Comparison of ENCODE assay signal across 8 cellular contexts in the genomic region with DNA sequence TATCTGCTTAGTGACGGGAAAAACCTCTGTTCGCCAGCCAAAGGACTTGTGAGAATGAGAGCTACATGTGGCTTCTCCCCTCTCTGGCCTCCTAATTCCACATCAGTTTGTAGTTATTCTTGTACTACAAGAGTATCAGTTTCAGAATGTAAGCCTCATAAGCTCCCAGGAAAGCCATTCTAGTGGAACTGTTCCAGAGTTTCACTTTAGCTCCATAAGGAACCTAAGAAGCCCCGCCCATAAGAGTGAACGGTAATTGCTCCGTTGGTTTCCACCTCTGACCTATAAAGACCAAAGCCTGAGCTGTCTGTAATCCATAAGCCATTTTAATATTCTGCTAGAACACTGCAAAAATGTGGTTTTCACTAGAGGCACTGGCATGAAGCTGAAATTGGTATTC. TPM values are rescaled to one million over a fixed set of nuclear protein-coding genes. Genes with fewer than 3 reads are reported as not detected.
DNase-seq lines count a peak whose midpoint lies in the region; ATAC-seq and TF ChIP-seq lines count a peak whose summit lies in the region.
"Had no signal": no experiment of that assay in that cellular context is flagged by ENCODE, and none has a peak within 500 bp of the region (broad histone marks: within the 10 kb centered on the region; RNA-seq: fewer than 3 reads in every experiment).

No MANE protein-coding gene starts in this region.

- H3K27ac Mint-ChIP-seq in WTC11, result peak overlapping the region; percentile 42; the same call in 1 of the 2 replicates
- H3K27ac Mint-ChIP-seq in stimulated activated effector memory CD8-positive, alpha-beta T cell treated with anti-CD3 and anti-CD28 coated beads, Interleukin-12 subunit alpha, Interleukin-12 subunit beta, amount 100 ng/mL, for 72 hours, result peak overlapping the region; percentile 54

- no peak overlapping the region for H3K4me3 ChIP-seq in right cardiac atrium (ENCODE audit: low read length)

- ATAC-seq in WTC11 (no peak), right cardiac atrium (peak; percentile 51)
- peak; percentile 44 for ATAC-seq in stimulated activated effector memory CD8-positive, alpha-beta T cell treated with anti-CD3 and anti-CD28 coated beads, Interleukin-12 subunit alpha, Interleukin-12 subunit beta, amount 100 ng/mL, for 72 hours

- POLR2A ChIA-PET in WTC11 (lab: Charles Lee), result no interaction called here

- no peaks in the 10 kb centered on the region for H3K36me3 Mint-ChIP-seq in WTC11
- peaks cover 5% of the 10 kb centered on the region for H3K36me3 Mint-ChIP-seq in stimulated activated effector memory CD8-positive, alpha-beta T cell treated with anti-CD3 and anti-CD28 coated beads, Interleukin-12 subunit alpha, Interleukin-12 subunit beta, amount 100 ng/mL, for 72 hours

- no peaks in the 10 kb centered on the region for H3K27me3 Mint-ChIP-seq in WTC11 (ENCODE audit: low read depth)

- H3K27me3 ChIP-seq in right cardiac atrium (ENCODE audit: control insufficient read depth, insufficient read depth), result no peaks in the 10 kb centered on the region

- no peak overlapping the region for H3K27ac ChIP-seq in right cardiac atrium (ENCODE audit: low read length)

- DNase-seq in HCEC 1CT, result peak; percentile 33
- no peak for DNase-seq in WTC11 (ENCODE audit: low spot score)
- no peak for DNase-seq in right cardiac atrium
- no peak for DNase-seq in stimulated activated effector memory CD8-positive, alpha-beta T cell treated with anti-CD3 and anti-CD28 coated beads, Interleukin-12 subunit alpha, Interleukin-12 subunit beta, amount 100 ng/mL, for 72 hours (ENCODE audit: low spot score in 2 of 2)
- DNase-seq in SHP77 (lab: John Stamatoyannopoulos, UW), result no peak
- DNase-seq in epidermal melanocyte (ENCODE audit: insufficient read length, low spot score), result no peak
- DNase-seq in NCI-H2107 (lab: John Stamatoyannopoulos, UW), result no peak
- DNase-seq: NCI-H226 had no signal

- H3K9me3 Mint-ChIP-seq in WTC11, result no peaks in the 10 kb centered on the region
- H3K9me3 Mint-ChIP-seq in stimulated activated effector memory CD8-positive, alpha-beta T cell treated with anti-CD3 and anti-CD28 coated beads, Interleukin-12 subunit alpha, Interleukin-12 subunit beta, amount 100 ng/mL, for 72 hours, result no peaks in the 10 kb centered on the region

- no peak for TF ChIP-seq CTCF in WTC11 (IDR thresholded peaks at IDR 0.05)

- H3K9me3 ChIP-seq in right cardiac atrium (ENCODE audit: control insufficient read depth, low read length), result no peaks in the 10 kb centered on the region

- CTCF ChIA-PET in WTC11 (lab: Charles Lee), result interaction anchor here (0.7 to 1.4 kb wide), 3 partner anchors 20 to 210 kb away, joined by 3 read pairs; partner anchors contain the start of gene SIK3

- intact Hi-C loops in right cardiac atrium (cut with DNase I), result no loop called here

- H3K4me1 Mint-ChIP-seq in WTC11, result peaks cover 14% of the 10 kb centered on the region
- H3K4me1 Mint-ChIP-seq in stimulated activated effector memory CD8-positive, alpha-beta T cell treated with anti-CD3 and anti-CD28 coated beads, Interleukin-12 subunit alpha, Interleukin-12 subunit beta, amount 100 ng/mL, for 72 hours, result peaks cover 61% of the 10 kb centered on the region

- 46% methylated on average over 5 of the region's 5 CpGs for WGBS in right cardiac atrium

- H3K4me3 Mint-ChIP-seq in WTC11, result no peak overlapping the region
- peak overlapping the region; percentile 36 for H3K4me3 Mint-ChIP-seq in stimulated activated effector memory CD8-positive, alpha-beta T cell treated with anti-CD3 and anti-CD28 coated beads, Interleukin-12 subunit alpha, Interleukin-12 subunit beta, amount 100 ng/mL, for 72 hours

- peaks cover 6% of the 10 kb centered on the region for H3K4me1 ChIP-seq in right cardiac atrium (ENCODE audit: control insufficient read depth, insufficient read depth, low read length)

TF ChIP-seq in WTC11, 78 proteins besides CTCF, POLR2A, EP300 and RAD21:
- TF ChIP-seq ZNF219 (CRISPR knock-in tag; IDR thresholded peaks at IDR 0.05; ENCODE audit: borderline replicate concordance), result no peak
- peak; percentile 52; the same call in 1 of the 2 replicates for TF ChIP-seq PRDM15 (CRISPR knock-in tag; IDR thresholded peaks at IDR 0.05)

RNA-seq across cellular contexts. Expression of gene SIK3, which starts 53.0 kb away (rescaled TPM):
- total RNA-seq in WTC11 (2021) (26.4 to 34.4 TPM (median 29.6 TPM) in 3 replicates), right cardiac atrium (10 to 100 TPM; 34.2 to 46.6 (median 36.9) TPM)
- 13.4 TPM for polyA plus RNA-seq in right cardiac atrium
